ENCODE assay signal across 7 cellular contexts in the genomic region with DNA sequence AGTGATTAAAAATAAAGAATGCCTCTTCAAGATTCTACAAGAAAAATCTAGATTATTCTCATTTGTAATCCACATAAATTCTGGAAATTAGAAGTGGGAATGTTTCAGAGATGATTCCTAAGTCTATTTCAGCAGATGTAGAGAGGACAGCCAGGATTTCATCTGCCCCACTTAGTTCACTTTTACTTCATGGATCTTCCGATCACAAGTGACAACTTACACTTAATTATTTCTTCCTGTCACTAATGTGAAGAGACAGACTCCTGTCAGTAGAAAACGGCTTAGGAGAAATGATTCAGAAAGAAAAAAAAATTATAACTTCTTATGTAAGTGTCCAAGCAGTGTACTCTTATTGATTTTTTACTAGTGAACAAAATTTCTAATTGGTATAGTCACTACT.
"Had no signal": no experiment of that assay in that cellular context is flagged by ENCODE, and none has a peak within 500 bp of the region (broad histone marks: within the 10 kb centered on the region; RNA-seq: fewer than 3 reads in every experiment).

No MANE protein-coding gene starts in this region.

- DNase-seq: GDM1, GF-D8 had no signal

- H3K4me3 ChIP-seq: GM12878 had no signal

- FAIRE-seq: G401.6, GM12878, GM12891, GM18507, GM19239 had no signal
